Comparison of ENCODE assay signal across 8 cellular contexts in the genomic region with DNA sequence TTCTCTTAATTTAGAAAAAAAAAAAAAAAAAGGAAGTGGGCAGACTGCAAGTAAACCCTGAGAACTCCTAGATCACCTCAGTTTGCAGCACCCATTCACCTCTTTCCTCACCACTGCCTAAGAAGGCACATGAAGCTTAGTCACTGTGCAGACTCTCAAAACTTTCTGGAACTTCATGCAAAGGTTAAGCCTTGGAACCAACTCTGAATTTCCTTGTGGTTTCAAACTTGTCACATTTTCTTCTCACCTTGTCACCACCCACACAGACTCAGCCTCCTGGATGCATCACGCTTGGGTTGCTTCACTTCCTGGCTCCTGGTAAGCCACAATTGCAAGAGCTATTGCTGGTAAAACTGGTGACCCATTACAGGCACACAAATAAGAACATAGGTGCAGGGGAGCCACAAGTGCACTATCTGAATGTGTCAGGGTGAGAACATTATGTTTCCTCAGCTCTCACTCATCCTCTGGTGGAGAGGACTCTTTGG. TPM values are rescaled to one million over a fixed set of nuclear protein-coding genes. Genes with fewer than 3 reads are reported as not detected.
A peak's percentile ranks its signal among the peaks of the same experiment; 100 is the strongest.
DNase-seq lines count a peak whose midpoint lies in the region; ATAC-seq lines count a peak whose summit lies in the region.

No MANE protein-coding gene starts in this region.

- ATAC-seq in GM19328 (IDR thresholded peaks at IDR 0.05; ENCODE audit: unreplicated experiment) (peak; percentile 74), HG03378 (IDR thresholded peaks at IDR 0.05; ENCODE audit: unreplicated experiment) (peak; percentile 85)

- no peak overlapping the region for H3K4me3 ChIP-seq in H7 (ENCODE audit: insufficient read depth, low read depth, low read length)

- H3K36me3 ChIP-seq in H7 (replicated peaks; ENCODE audit: control insufficient read depth, insufficient read depth, low read length): no peaks in the 10 kb centered on the region

- DNase-seq in ACHN (peak; percentile 55), T-helper 9 cell (peak; percentile 52), H7 (no peak), amniotic stem cell (lab: John Stamatoyannopoulos, UW) (no peak)
- DNase-seq in central memory CD4-positive, alpha-beta T cell: peak; percentile 85
- DNase-seq in stimulated activated CD4-positive, alpha-beta T cell treated with anti-CD3 and anti-CD28 coated beads, Interleukin-1b, Interleukin-23, amount 100 ng/mL, for 24 hours (ENCODE audit: low read depth in 4 of 4, low spot score in 1 of 4): peak; percentile 42 to 74 (median 64)

- no peaks in the 10 kb centered on the region for H3K27me3 ChIP-seq in H7 (ENCODE audit: control insufficient read depth, insufficient read depth, low read length)

- in situ Hi-C loops in ACHN (cut with HindIII; ENCODE audit: low pct_ligation_motif_present, low pct_unique_long_range_greater_than_20kb, low sequenced_read_pairs): no loop called here

RNA-seq across cellular contexts. Expression of gene CPD, which starts 15.0 kb away (rescaled TPM):
- 25.9 and 49.0 TPM in 2 replicates for total RNA-seq in H7 (2014; rRNA removed; shearing (Covaris generic))

RNA-seq across cellular contexts. Expression of gene TMIGD1, which starts 29.9 kb away (rescaled TPM):
- total RNA-seq in H7 (2014; rRNA removed; shearing (Covaris generic)): not detected in 2 replicates

Comparison
In these comparisons a context has a peak if more than half of its experiments do, and no peak if none do; other contexts are left out.
1. DNase-seq: peak in ACHN (single experiment), T-helper 9 cell (single experiment), central memory CD4-positive, alpha-beta T cell (single experiment) and stimulated activated CD4-positive, alpha-beta T cell treated with anti-CD3 and anti-CD28 coated beads, Interleukin-1b, Interleukin-23, amount 100 ng/mL, for 24 hours (4 of 4); none in H7 (single experiment) and amniotic stem cell (single experiment).